8 cellular contexts compared by ENCODE assay signal in genomic region chr7:100837099-100837836, GRCh38. TPM values are rescaled to one million over a fixed set of nuclear protein-coding genes. Genes with fewer than 3 reads are reported as not detected.
DNase-seq lines count a peak whose midpoint lies in the region; ATAC-seq and TF ChIP-seq lines count a peak whose summit lies in the region.

No MANE protein-coding gene starts in this region.

- H3K4me3 Mint-ChIP-seq in nephron = peak overlapping the region; percentile 77 to 81 (median 79)
- peak overlapping the region; percentile 78 to 88 for H3K4me3 Mint-ChIP-seq in stimulated activated naive B cell treated with anti-CD40 and anti-IgM and Interleukin-4, amounts not matched to agents 10 μg/mL and 1 μg/mL and 100 μg/mL, for 72 hours

- DNase-seq in RPMI7951 (ENCODE audit: low read depth) = peak; percentile 92
- peak; percentile 91 for DNase-seq in activated effector memory CD4-positive, alpha-beta T cell treated with anti-CD3 and anti-CD28 coated beads, Interleukin-2, amount 50 U/mL, for 16 hours
- peak; percentile 89 for DNase-seq in fibroblast of the aortic adventitia (ENCODE audit: low read depth)
- peak; percentile 71 for DNase-seq in stimulated activated naive B cell treated with anti-CD40 and anti-IgM and Interleukin-4, amounts not matched to agents 10 μg/mL and 1 μg/mL and 100 μg/mL, for 72 hours
- no peak for DNase-seq in NCI-H510A treated with DMSO at 0.1 percent for 48 hours (lab: John Stamatoyannopoulos, UW)

- peaks cover 27% of the 10 kb centered on the region for H3K4me1 Mint-ChIP-seq in nephron
- peaks cover 11 to 21% of the 10 kb centered on the region in 2 donors for H3K4me1 Mint-ChIP-seq in stimulated activated naive B cell treated with anti-CD40 and anti-IgM and Interleukin-4, amounts not matched to agents 10 μg/mL and 1 μg/mL and 100 μg/mL, for 72 hours

- no peak for TF ChIP-seq CTCF in fibroblast of the aortic adventitia (IDR thresholded peaks at IDR 0.05; ENCODE audit: insufficient read depth, low read length)
- TF ChIP-seq CTCF in nephron (IDR thresholded peaks at IDR 0.05; ENCODE audit: unreplicated experiment in 3 of 3) = no peak

- H3K4me3 ChIP-seq in fibroblast of the aortic adventitia (ENCODE audit: low read depth, low read length) = peak overlapping the region; percentile 59

- no peaks in the 10 kb centered on the region for H3K36me3 Mint-ChIP-seq in nephron (ENCODE audit: low read depth)
- peaks cover 0 to 1% of the 10 kb centered on the region in 2 donors for H3K36me3 Mint-ChIP-seq in stimulated activated naive B cell treated with anti-CD40 and anti-IgM and Interleukin-4, amounts not matched to agents 10 μg/mL and 1 μg/mL and 100 μg/mL, for 72 hours

- no peaks in the 10 kb centered on the region for H3K9me3 Mint-ChIP-seq in nephron
- H3K9me3 Mint-ChIP-seq in stimulated activated naive B cell treated with anti-CD40 and anti-IgM and Interleukin-4, amounts not matched to agents 10 μg/mL and 1 μg/mL and 100 μg/mL, for 72 hours = no peaks in the 10 kb centered on the region

- H3K27ac Mint-ChIP-seq in nephron = peak overlapping the region; percentile 96 to 99 (median 98)
- peak overlapping the region; percentile 89 for H3K27ac Mint-ChIP-seq in stimulated activated naive B cell treated with anti-CD40 and anti-IgM and Interleukin-4, amounts not matched to agents 10 μg/mL and 1 μg/mL and 100 μg/mL, for 72 hours

- no peaks in the 10 kb centered on the region for H3K27me3 Mint-ChIP-seq in nephron (ENCODE audit: low read depth)
- no peaks in the 10 kb centered on the region for H3K27me3 Mint-ChIP-seq in stimulated activated naive B cell treated with anti-CD40 and anti-IgM and Interleukin-4, amounts not matched to agents 10 μg/mL and 1 μg/mL and 100 μg/mL, for 72 hours

- ATAC-seq in GM18502 (IDR thresholded peaks at IDR 0.05; ENCODE audit: poor library complexity, unreplicated experiment) = peak; percentile 68
- peak; percentile 79 for ATAC-seq in HG03571 (IDR thresholded peaks at IDR 0.05; ENCODE audit: unreplicated experiment)
- peak; percentile 98 to 99 for ATAC-seq in stimulated activated naive B cell treated with anti-CD40 and anti-IgM and Interleukin-4, amounts not matched to agents 10 μg/mL and 1 μg/mL and 100 μg/mL, for 72 hours (replicated peaks)

RNA-seq across cellular contexts. Expression of gene EPHB4, which starts 9.9 kb away (rescaled TPM):
- 24.6 and 27.0 TPM in 2 replicates for total RNA-seq in RPMI7951 (2014; rRNA removed; shearing (Covaris generic))
- 24.9 and 37.9 TPM in 2 replicates for total RNA-seq in fibroblast of the aortic adventitia (ENCODE audit: low replicate concordance)

RNA-seq across cellular contexts. Expression of gene SLC12A9, which starts 15.2 kb away (rescaled TPM):
- 9.4 and 9.6 TPM in 2 replicates for total RNA-seq in RPMI7951 (2014; rRNA removed; shearing (Covaris generic))
- 13.9 and 14.3 TPM in 2 replicates for total RNA-seq in fibroblast of the aortic adventitia (ENCODE audit: low replicate concordance)

RNA-seq across cellular contexts. Expression of gene TRIP6, which starts 29.9 kb away (rescaled TPM):
- 43.1 and 58.9 TPM in 2 replicates for total RNA-seq in RPMI7951 (2014; rRNA removed; shearing (Covaris generic))
- 71.4 and 81.3 TPM in 2 replicates for total RNA-seq in fibroblast of the aortic adventitia (ENCODE audit: low replicate concordance)

RNA-seq across cellular contexts. Expression of gene SRRT, which starts 37.6 kb away (rescaled TPM):
- 49.6 and 57.3 TPM in 2 replicates for total RNA-seq in RPMI7951 (2014; rRNA removed; shearing (Covaris generic))
- 25.3 and 41.2 TPM in 2 replicates for total RNA-seq in fibroblast of the aortic adventitia (ENCODE audit: low replicate concordance)

RNA-seq across cellular contexts. Expression of gene UFSP1, which starts 52.2 kb away (rescaled TPM):
- total RNA-seq in RPMI7951 (2014; rRNA removed; shearing (Covaris generic)) = 2.7 and 2.9 TPM in 2 replicates
- total RNA-seq in fibroblast of the aortic adventitia (ENCODE audit: low replicate concordance) = 2.2 and 3.3 TPM in 2 replicates
